Comparison of ENCODE assay signal across 12 cellular contexts in the genomic region with DNA sequence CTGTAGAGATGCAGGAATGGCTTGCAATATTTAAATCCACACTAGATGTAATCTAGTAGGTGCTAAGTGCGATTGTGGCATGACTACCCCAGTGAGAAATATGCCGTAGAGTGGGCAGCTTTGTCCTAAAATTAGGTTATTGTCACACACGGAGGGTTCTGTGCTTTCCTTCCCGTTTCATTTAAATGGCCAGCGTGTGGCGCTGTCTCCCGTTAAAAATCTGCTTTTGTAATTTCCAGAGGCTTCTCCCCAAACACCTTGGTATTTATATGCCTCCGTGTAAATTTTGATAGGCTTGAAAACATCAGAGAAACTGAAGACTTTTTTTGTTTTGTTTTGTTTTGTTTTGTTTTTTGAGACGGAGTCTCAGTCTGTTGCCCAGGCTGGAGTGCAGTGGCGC. TPM values are rescaled to one million over a fixed set of nuclear protein-coding genes. Genes with fewer than 3 reads are reported as not detected.
DNase-seq lines count a peak whose midpoint lies in the region; ATAC-seq, FAIRE-seq and TF ChIP-seq lines count a peak whose summit lies in the region.
"Had no signal": no experiment of that assay in that cellular context is flagged by ENCODE, and none has a peak within 500 bp of the region (broad histone marks: within the 10 kb centered on the region; RNA-seq: fewer than 3 reads in every experiment).

No MANE protein-coding gene starts in this region.

- H3K27me3 ChIP-seq in bronchial epithelial cell (ENCODE audit: control insufficient read depth, insufficient read depth, low read length) (no peaks in the 10 kb centered on the region), neutrophil (no peaks in the 10 kb centered on the region)

- H3K9me3 ChIP-seq in neutrophil = no peaks in the 10 kb centered on the region

- no peak for FAIRE-seq in bronchial epithelial cell (lab: Jason Lieb, UNC)

- in situ Hi-C loops in G401 (cut with HindIII; ENCODE audit: low sequenced_read_pairs) = no loop called here

- DNase-seq in G401 (ENCODE audit: low spot score) (peak; percentile 8), LNCaP clone FGC (ENCODE audit: low read depth) (no peak), bronchial epithelial cell (ENCODE audit: low read depth) (no peak), SW480 (ENCODE audit: low spot score) (no peak)
- DNase-seq: islet precursor cell, NCI-H1105, SIG-M5 had no signal

- H3K4me1 ChIP-seq in neutrophil (ENCODE audit: control insufficient read depth in 1 of 2, insufficient read depth in 1 of 2, low read depth in 1 of 2, low read length in 1 of 2) = no peaks in the 10 kb centered on the region
- H3K4me1 ChIP-seq: parathyroid adenoma had no signal

- TF ChIP-seq CTCF in LNCaP clone FGC (IDR thresholded peaks at IDR 0.05; ENCODE audit: control insufficient read depth, extremely low read depth, insufficient read depth) (peak; percentile 47), bronchial epithelial cell (IDR thresholded peaks at IDR 0.05; ENCODE audit: insufficient read depth, low read length, severe bottlenecking) (peak; percentile 41), neutrophil (IDR thresholded peaks at IDR 0.05) (peak; percentile 38)

- H3K4me3 ChIP-seq in LNCaP clone FGC (ENCODE audit: low read depth, low read length) (no peak overlapping the region), bronchial epithelial cell (ENCODE audit: low read depth, low read length) (no peak overlapping the region), neutrophil (ENCODE audit: low read depth in 1 of 2, low read length in 1 of 2) (no peak overlapping the region)

- ATAC-seq in HG03175 (IDR thresholded peaks at IDR 0.05; ENCODE audit: unreplicated experiment) (no peak), GM21619 (IDR thresholded peaks at IDR 0.05; ENCODE audit: unreplicated experiment) (no peak), HG03432 (IDR thresholded peaks at IDR 0.05; ENCODE audit: unreplicated experiment) (no peak)

- H3K36me3 ChIP-seq in bronchial epithelial cell (ENCODE audit: control insufficient read depth, insufficient read depth, low read length) = no peaks in the 10 kb centered on the region
- no peaks in the 10 kb centered on the region for H3K36me3 ChIP-seq in neutrophil

- no peak overlapping the region for H3K27ac ChIP-seq in neutrophil
- H3K27ac ChIP-seq: parathyroid adenoma had no signal

RNA-seq across cellular contexts. Expression of a gene that starts 34.9 kb away (rescaled TPM):
- 2.7 TPM in 2 replicates for total RNA-seq in G401 (2014; rRNA removed; shearing (Covaris generic))
- 0.53 TPM in 1 of 2 replicates, not detected in the other for total RNA-seq in bronchial epithelial cell
